In genomic region chr1:43373034-43373940, GRCh38 we compare ENCODE assay signal across 13 cellular contexts. TPM values are rescaled to one million over a fixed set of nuclear protein-coding genes. Genes with fewer than 3 reads are reported as not detected.
DNase-seq lines count a peak whose midpoint lies in the region; ATAC-seq and TF ChIP-seq lines count a peak whose summit lies in the region.
"Had no signal": no experiment of that assay in that cellular context is flagged by ENCODE, and none has a peak within 500 bp of the region (broad histone marks: within the 10 kb centered on the region; RNA-seq: fewer than 3 reads in every experiment).

No MANE protein-coding gene starts in this region.

- H3K36me3 ChIP-seq in fibroblast of lung (ENCODE audit: control insufficient read depth, insufficient read depth, low read length): no peaks in the 10 kb centered on the region

- peaks cover 9% of the 10 kb centered on the region for H3K79me2 ChIP-seq in fibroblast of lung (ENCODE audit: control insufficient read depth, insufficient read depth, low read length)

- TF ChIP-seq CTCF in RWPE1 (conservative IDR thresholded peaks at IDR 0.05; ENCODE audit: low read depth): no peak
- no peak for TF ChIP-seq CTCF in fibroblast of lung (conservative IDR thresholded peaks at IDR 0.05 in 1 of 2, IDR thresholded peaks at IDR 0.05 in 1 of 2; ENCODE audit: low read depth in 1 of 2, low read length in 2 of 2)
- TF ChIP-seq CTCF in omental fat pad (IDR thresholded peaks at IDR 0.05): no peak

- no peaks in the 10 kb centered on the region for H3K27me3 ChIP-seq in fibroblast of lung (ENCODE audit: control insufficient read depth, insufficient read depth, low read length)
- H3K27me3 ChIP-seq: gastroesophageal sphincter had no signal

- CTCF ChIA-PET in RWPE1 (lab: Yijun Ruan, JAX): interaction anchor here (0.5 to 0.6 kb wide), 4 partner anchors 68 to 1727 kb away, joined by 3 read pairs; no protein-coding TSS in a partner anchor

- POLR2A ChIA-PET in RWPE1 (lab: Yijun Ruan, JAX; ENCODE audit: low non-redundant PET): no interaction called here

- H3K9me3 Mint-ChIP-seq in effector memory CD8-positive, alpha-beta T cell: no peaks in the 10 kb centered on the region
- no peaks in the 10 kb centered on the region for H3K9me3 Mint-ChIP-seq in stimulated activated naive B cell treated with anti-CD40 and anti-IgM and Interleukin-4, amounts not matched to agents 10 μg/mL and 1 μg/mL and 100 μg/mL, for 72 hours
- H3K9me3 Mint-ChIP-seq: activated naive CD4-positive, alpha-beta T cell treated with anti-CD3 and anti-CD28 coated beads, Interleukin-2, amount 50 U/mL, for 24 hours had no signal

- peak; percentile 68 for ATAC-seq in omental fat pad (ENCODE audit: low FRiP score)
- ATAC-seq in effector memory CD8-positive, alpha-beta T cell (replicated peaks): no peak
- no peak for ATAC-seq in stimulated activated naive B cell treated with anti-CD40 and anti-IgM and Interleukin-4, amounts not matched to agents 10 μg/mL and 1 μg/mL and 100 μg/mL, for 72 hours (replicated peaks)
- ATAC-seq: activated CD4-positive, CD25-positive, alpha-beta regulatory T cell treated with anti-CD3 and anti-CD28 coated beads, Interleukin-2, amount 50 U/mL, for 24 hours; gastroesophageal sphincter had no signal

- H3K4me3 Mint-ChIP-seq in effector memory CD8-positive, alpha-beta T cell: no peak overlapping the region
- H3K4me3 Mint-ChIP-seq in stimulated activated naive B cell treated with anti-CD40 and anti-IgM and Interleukin-4, amounts not matched to agents 10 μg/mL and 1 μg/mL and 100 μg/mL, for 72 hours: no peak overlapping the region
- H3K4me3 Mint-ChIP-seq: activated naive CD4-positive, alpha-beta T cell treated with anti-CD3 and anti-CD28 coated beads, Interleukin-2, amount 50 U/mL, for 24 hours had no signal

- H2AFZ ChIP-seq in fibroblast of lung (ENCODE audit: low read length): no peak overlapping the region

- H3K9me3 ChIP-seq in fibroblast of lung (ENCODE audit: control insufficient read depth, insufficient read depth, low read depth, low read length): no peaks in the 10 kb centered on the region
- H3K9me3 ChIP-seq: gastroesophageal sphincter had no signal

- H3K27ac Mint-ChIP-seq in effector memory CD8-positive, alpha-beta T cell: no peak overlapping the region
- H3K27ac Mint-ChIP-seq in stimulated activated naive B cell treated with anti-CD40 and anti-IgM and Interleukin-4, amounts not matched to agents 10 μg/mL and 1 μg/mL and 100 μg/mL, for 72 hours: no peak overlapping the region
- H3K27ac Mint-ChIP-seq: activated naive CD4-positive, alpha-beta T cell treated with anti-CD3 and anti-CD28 coated beads, Interleukin-2, amount 50 U/mL, for 24 hours had no signal

- H3K36me3 Mint-ChIP-seq in effector memory CD8-positive, alpha-beta T cell (ENCODE audit: insufficient read depth): peaks cover 9% of the 10 kb centered on the region
- H3K36me3 Mint-ChIP-seq in stimulated activated naive B cell treated with anti-CD40 and anti-IgM and Interleukin-4, amounts not matched to agents 10 μg/mL and 1 μg/mL and 100 μg/mL, for 72 hours: peaks cover 16 to 20% of the 10 kb centered on the region in 2 donors

- no peaks in the 10 kb centered on the region for H4K20me1 ChIP-seq in fibroblast of lung (ENCODE audit: control insufficient read depth, extremely low read depth, insufficient read depth, low read length)

- H3K4me1 ChIP-seq in fibroblast of lung (ENCODE audit: control insufficient read depth, extremely low read depth, insufficient read depth, low read length): peaks cover 16% of the 10 kb centered on the region

- H3K4me3 ChIP-seq in fibroblast of lung (replicated peaks in 1 of 4; ENCODE audit: control extremely low read depth in 1 of 4, insufficient read depth in 1 of 4, low read depth in 3 of 4, low read length in 4 of 4): no peak overlapping the region
- H3K4me3 ChIP-seq: gastroesophageal sphincter had no signal

- peaks cover 6 to 11% of the 10 kb centered on the region in 2 donors for H3K4me1 Mint-ChIP-seq in effector memory CD8-positive, alpha-beta T cell (ENCODE audit: low read depth in 2 of 2)
- peaks cover 16 to 22% of the 10 kb centered on the region in 2 donors for H3K4me1 Mint-ChIP-seq in stimulated activated naive B cell treated with anti-CD40 and anti-IgM and Interleukin-4, amounts not matched to agents 10 μg/mL and 1 μg/mL and 100 μg/mL, for 72 hours

- peak overlapping the region; percentile 90 for H3K27ac ChIP-seq in RWPE1
- peak overlapping the region; percentile 85 for H3K27ac ChIP-seq in fibroblast of lung (ENCODE audit: insufficient read depth, low read length)

- H3K27me3 Mint-ChIP-seq in effector memory CD8-positive, alpha-beta T cell: no peaks in the 10 kb centered on the region
- no peaks in the 10 kb centered on the region for H3K27me3 Mint-ChIP-seq in stimulated activated naive B cell treated with anti-CD40 and anti-IgM and Interleukin-4, amounts not matched to agents 10 μg/mL and 1 μg/mL and 100 μg/mL, for 72 hours
- H3K27me3 Mint-ChIP-seq: activated naive CD4-positive, alpha-beta T cell treated with anti-CD3 and anti-CD28 coated beads, Interleukin-2, amount 50 U/mL, for 24 hours had no signal

- H3K9ac ChIP-seq in fibroblast of lung (ENCODE audit: insufficient read depth, low read length): no peak overlapping the region

- DNase-seq in DMS53 treated with DMSO at 0.1 percent for 48 hours (lab: John Stamatoyannopoulos, UW; ENCODE audit: unreplicated experiment): peak; percentile 42
- DNase-seq in RWPE1 (ENCODE audit: low spot score): peak; percentile 88
- peak; percentile 79 to 87 for DNase-seq in fibroblast of lung (ENCODE audit: low read depth in 2 of 2)
- no peak for DNase-seq in omental fat pad (ENCODE audit: low spot score)
- no peak for DNase-seq in effector memory CD8-positive, alpha-beta T cell
- no peak for DNase-seq in activated CD4-positive, alpha-beta T cell treated with anti-CD3 and anti-CD28 coated beads for 4 hours
- DNase-seq in stimulated activated naive B cell treated with anti-CD40 and anti-IgM and Interleukin-4, amounts not matched to agents 10 μg/mL and 1 μg/mL and 100 μg/mL, for 72 hours: no peak
- DNase-seq in NCI-H526 treated with DMSO at 0.1 percent for 48 hours (lab: John Stamatoyannopoulos, UW): no peak
- DNase-seq: MV-4-11 had no signal

- H3K4me2 ChIP-seq in fibroblast of lung (ENCODE audit: extremely low read depth, insufficient read depth, low read length): peak overlapping the region; percentile 18

RNA-seq across cellular contexts. Expression of gene ELOVL1, which starts 5.5 kb away (rescaled TPM):
- 33.4 and 65.2 TPM in 2 replicates for total RNA-seq in fibroblast of lung
- 172 and 203 TPM in 2 replicates for polyA plus RNA-seq in fibroblast of lung
- polyA plus RNA-seq in fibroblast of lung (2012): 123 and 155 TPM in 2 replicates
- 185 and 279 TPM in 2 replicates for polyA minus RNA-seq in fibroblast of lung (ENCODE audit: low replicate concordance)
- total RNA-seq in omental fat pad: 100 to 1,000 TPM in 1 of 4 donors, 10 to 100 TPM in 3; 56.4 to 124 (median 78.2) TPM

RNA-seq across cellular contexts. Expression of gene CDC20, which starts 14.5 kb away (rescaled TPM):
- total RNA-seq in fibroblast of lung: 1.3 and 24.1 TPM in 2 replicates
- 16.7 and 88.0 TPM in 2 replicates for polyA plus RNA-seq in fibroblast of lung
- 19.4 and 114 TPM in 2 replicates for polyA plus RNA-seq in fibroblast of lung (2012)
- 53.6 and 300 TPM in 2 replicates for polyA minus RNA-seq in fibroblast of lung (ENCODE audit: low replicate concordance)
- 1 to 10 TPM in 2 of 4 donors, under 1 TPM in 2; 0.38 to 3.0 (median 1.6) TPM for total RNA-seq in omental fat pad

RNA-seq across cellular contexts. Expression of gene MED8, which starts 16.3 kb away (rescaled TPM):
- total RNA-seq in fibroblast of lung (56.2 and 69.2 TPM in 2 replicates), omental fat pad (10 to 100 TPM; 26.3 to 51.4 (median 37.1) TPM)
- 45.8 and 49.7 TPM in 2 replicates for polyA plus RNA-seq in fibroblast of lung
- polyA plus RNA-seq in fibroblast of lung (2012): 59.5 and 65.3 TPM in 2 replicates
- polyA minus RNA-seq in fibroblast of lung (ENCODE audit: low replicate concordance): 28.4 and 30.6 TPM in 2 replicates

RNA-seq across cellular contexts. Expression of gene SZT2, which starts 16.4 kb away (rescaled TPM):
- total RNA-seq in fibroblast of lung (17.2 and 26.9 TPM in 2 replicates), omental fat pad (10 to 100 TPM; 26.4 to 61.9 (median 36.7) TPM)
- polyA plus RNA-seq in fibroblast of lung: 7.1 and 8.5 TPM in 2 replicates
- polyA plus RNA-seq in fibroblast of lung (2012): 7.8 and 8.1 TPM in 2 replicates
- 65.4 and 101 TPM in 2 replicates for polyA minus RNA-seq in fibroblast of lung (ENCODE audit: low replicate concordance)

RNA-seq across cellular contexts. Expression of gene MPL, which starts 35.7 kb away (rescaled TPM):
- total RNA-seq in fibroblast of lung: not detected in 2 replicates
- polyA plus RNA-seq in fibroblast of lung: not detected in 2 replicates
- 0.12 TPM in 1 of 2 replicates, not detected in the other for polyA plus RNA-seq in fibroblast of lung (2012)
- polyA minus RNA-seq in fibroblast of lung (ENCODE audit: low replicate concordance): not detected in 2 replicates
- total RNA-seq in omental fat pad: under 1 TPM in 2 of 4 donors, not detected in 2; 0.36 to 0.44 TPM
- polyA plus RNA-seq: neural cell had no signal

Comparison
In these comparisons a context has a peak if more than half of its experiments do, and no peak if none do; other contexts are left out.
1. DNase-seq: peak in DMS53 treated with DMSO at 0.1 percent for 48 hours (single experiment), RWPE1 (single experiment) and fibroblast of lung (2 of 2); none in omental fat pad (single experiment), effector memory CD8-positive, alpha-beta T cell (0 of 3), activated CD4-positive, alpha-beta T cell treated with anti-CD3 and anti-CD28 coated beads for 4 hours (0 of 2), stimulated activated naive B cell treated with anti-CD40 and anti-IgM and Interleukin-4, amounts not matched to agents 10 μg/mL and 1 μg/mL and 100 μg/mL, for 72 hours (single experiment) and NCI-H526 treated with DMSO at 0.1 percent for 48 hours (single experiment).